ENCODE assay signal across 11 cellular contexts in the genomic region with DNA sequence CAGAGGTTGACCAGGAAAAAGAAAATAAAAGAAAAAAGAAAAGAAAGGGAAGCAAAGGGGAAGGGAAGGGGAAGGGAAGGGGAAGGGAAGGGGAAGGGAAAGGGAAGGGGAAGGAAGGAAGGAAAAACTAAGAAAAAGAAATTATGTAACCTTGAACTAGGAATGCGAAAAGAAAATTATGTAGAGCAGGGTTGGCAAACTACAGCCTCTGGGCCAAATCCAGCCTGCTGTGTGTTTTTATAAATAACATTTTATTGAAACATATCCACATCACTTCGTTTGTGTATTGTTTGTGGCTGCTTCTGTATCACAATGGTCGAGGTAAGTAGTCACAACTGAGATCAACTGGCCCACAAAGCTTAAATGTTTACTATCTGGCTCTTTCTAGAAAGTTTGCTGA.
"Had no signal": no experiment of that assay in that cellular context is flagged by ENCODE, and none has a peak within 500 bp of the region (broad histone marks: within the 10 kb centered on the region; RNA-seq: fewer than 3 reads in every experiment).

No MANE protein-coding gene starts in this region.

- H3K9me3 ChIP-seq: HAP-1 had no signal

- H3K36me3 ChIP-seq: HAP-1 had no signal

- H3K4me3 ChIP-seq: GM23248, GM23338, HAP-1 had no signal

- H3K4me1 ChIP-seq: HAP-1 had no signal

- H2AFZ ChIP-seq: GM23248, GM23338 had no signal

- H3K27ac ChIP-seq: GM23248 had no signal

- ATAC-seq: GM23338, HCT116 had no signal

- H3K4me2 ChIP-seq: GM23338 had no signal

- H3K9ac ChIP-seq: GM23248 had no signal

- DNase-seq: GM23248, GOT3, H7, H9, HCEC 1CT, HFFc6 had no signal

- FAIRE-seq: H1, H54 had no signal
